Comparison of ENCODE assay signal across 17 cellular contexts in genomic region chr2:54566896-54567295, GRCh38.
DNase-seq lines count a peak whose midpoint lies in the region; ATAC-seq and TF ChIP-seq lines count a peak whose summit lies in the region.
"Had no signal": no experiment of that assay in that cellular context is flagged by ENCODE, and none has a peak within 500 bp of the region (broad histone marks: within the 10 kb centered on the region; RNA-seq: fewer than 3 reads in every experiment).

No MANE protein-coding gene starts in this region.

- peak overlapping the region; percentile 6 for H3K4me3 Mint-ChIP-seq in activated naive CD4-positive, alpha-beta T cell treated with anti-CD3 and anti-CD28 coated beads, Interleukin-2, amount 50 U/mL, for 24 hours
- H3K4me3 Mint-ChIP-seq in activated CD8-positive, alpha-beta T cell treated with anti-CD3 and anti-CD28 coated beads for 36 hours = no peak overlapping the region

- intact Hi-C loops in activated CD8-positive, alpha-beta T cell treated with anti-CD3 and anti-CD28 coated beads for 36 hours (cut with micrococcal nuclease) = no loop called here
- intact Hi-C loops in stomach (cut with DNase I; ENCODE audit: low total_unique reads) = no loop called here

- POLR2A ChIA-PET in activated CD8-positive, alpha-beta T cell treated with anti-CD3 and anti-CD28 coated beads for 36 hours (lab: Charles Lee) = interaction anchor here (0.6 to 1.2 kb wide), 2 partner anchors 24 to 573 kb away, joined by 3 to 4 read pairs; no protein-coding TSS in a partner anchor

- H3K4me1 ChIP-seq in liver (ENCODE audit: control insufficient read depth in 4 of 4, insufficient read depth in 4 of 4, low read length in 3 of 4) = peaks cover 30 to 82% (median 74%) of the 10 kb centered on the region in 4 donors
- peaks cover 62 to 95% (median 85%) of the 10 kb centered on the region in 4 donors for H3K4me1 ChIP-seq in stomach

- H3K27me3 Mint-ChIP-seq in activated naive CD4-positive, alpha-beta T cell treated with anti-CD3 and anti-CD28 coated beads, Interleukin-2, amount 50 U/mL, for 24 hours = no peaks in the 10 kb centered on the region
- H3K27me3 Mint-ChIP-seq in activated CD8-positive, alpha-beta T cell treated with anti-CD3 and anti-CD28 coated beads for 36 hours = no peaks in the 10 kb centered on the region

- no peak overlapping the region for H3K4me3 ChIP-seq in liver (ENCODE audit: low read depth in 1 of 3, low read length in 3 of 3)
- no peak overlapping the region for H3K4me3 ChIP-seq in stomach
- H3K4me3 ChIP-seq: psoas muscle, SJCRH30, transverse colon had no signal

- TF ChIP-seq EP300 in stomach (IDR thresholded peaks at IDR 0.05) = no peak

- TF ChIP-seq POLR2A in stomach (IDR thresholded peaks at IDR 0.05) = no peak

- H3K27ac ChIP-seq in liver (ENCODE audit: low read depth in 1 of 2, low read length in 2 of 2) (peak overlapping the region; percentile 49 to 54), stomach (peak overlapping the region in 3 of 5 donors; percentile 7 to 94 (median 52))
- H3K27ac ChIP-seq: psoas muscle, SJCRH30 had no signal

- CTCF ChIA-PET in activated CD8-positive, alpha-beta T cell treated with anti-CD3 and anti-CD28 coated beads for 36 hours (lab: Charles Lee) = interaction anchor here (1.4 kb wide), 1 partner anchor 37 kb away, joined by 3 read pairs; no protein-coding TSS in a partner anchor

- no peaks in the 10 kb centered on the region for H3K9me3 ChIP-seq in liver (ENCODE audit: control insufficient read depth in 4 of 4, low read length in 3 of 4)
- no peaks in the 10 kb centered on the region for H3K9me3 ChIP-seq in stomach
- H3K9me3 ChIP-seq: psoas muscle, SJCRH30, transverse colon had no signal

- H3K9me3 Mint-ChIP-seq in activated naive CD4-positive, alpha-beta T cell treated with anti-CD3 and anti-CD28 coated beads, Interleukin-2, amount 50 U/mL, for 24 hours = no peaks in the 10 kb centered on the region
- H3K9me3 Mint-ChIP-seq in activated CD8-positive, alpha-beta T cell treated with anti-CD3 and anti-CD28 coated beads for 36 hours = no peaks in the 10 kb centered on the region

- peak overlapping the region; percentile 56 for H3K27ac Mint-ChIP-seq in activated naive CD4-positive, alpha-beta T cell treated with anti-CD3 and anti-CD28 coated beads, Interleukin-2, amount 50 U/mL, for 24 hours
- peak overlapping the region; percentile 27 for H3K27ac Mint-ChIP-seq in activated CD8-positive, alpha-beta T cell treated with anti-CD3 and anti-CD28 coated beads for 36 hours

- WGBS in liver = 38% methylated on average over 1 of the region's 1 CpG
- WGBS in stomach, 5 donors = 40 to 57% (median 47%) methylated on average over 1 of the region's 1 CpG

- H3K27me3 ChIP-seq in liver (ENCODE audit: control insufficient read depth in 4 of 4, insufficient read depth in 4 of 4, low read length in 3 of 4) (no peaks in the 10 kb centered on the region), stomach (no peaks in the 10 kb centered on the region)
- H3K27me3 ChIP-seq: SJCRH30, transverse colon had no signal

- H3K4me1 Mint-ChIP-seq in activated naive CD4-positive, alpha-beta T cell treated with anti-CD3 and anti-CD28 coated beads, Interleukin-2, amount 50 U/mL, for 24 hours = peaks cover 95% of the 10 kb centered on the region
- peaks cover 76% of the 10 kb centered on the region for H3K4me1 Mint-ChIP-seq in activated CD8-positive, alpha-beta T cell treated with anti-CD3 and anti-CD28 coated beads for 36 hours (ENCODE audit: low read depth)

- ATAC-seq in activated CD8-positive, alpha-beta T cell treated with anti-CD3 and anti-CD28 coated beads for 36 hours = no peak
- no peak for ATAC-seq in GM18520 (IDR thresholded peaks at IDR 0.05; ENCODE audit: unreplicated experiment)
- ATAC-seq: psoas muscle had no signal

- peaks cover 1% of the 10 kb centered on the region for H3K36me3 Mint-ChIP-seq in activated naive CD4-positive, alpha-beta T cell treated with anti-CD3 and anti-CD28 coated beads, Interleukin-2, amount 50 U/mL, for 24 hours
- peaks cover 12% of the 10 kb centered on the region for H3K36me3 Mint-ChIP-seq in activated CD8-positive, alpha-beta T cell treated with anti-CD3 and anti-CD28 coated beads for 36 hours (ENCODE audit: low read depth)

- peak overlapping the region in 1 of 2 donors; percentile 46 for H3K9ac ChIP-seq in liver (ENCODE audit: low read depth in 1 of 2, low read length in 2 of 2)

- H3K36me3 ChIP-seq in liver (ENCODE audit: control insufficient read depth in 4 of 4, insufficient read depth in 3 of 4, low read depth in 1 of 4, low read length in 3 of 4) (peaks cover 0 to 2% (median 0%) of the 10 kb centered on the region in 4 donors), stomach (no peaks in the 10 kb centered on the region)
- H3K36me3 ChIP-seq: SJCRH30, transverse colon had no signal

- no peak for TF ChIP-seq CTCF in activated CD8-positive, alpha-beta T cell treated with anti-CD3 and anti-CD28 coated beads for 36 hours (IDR thresholded peaks at IDR 0.05)
- TF ChIP-seq CTCF in liver (IDR thresholded peaks at IDR 0.05; ENCODE audit: low read depth, low read length, missing input control) (no peak), stomach (IDR thresholded peaks at IDR 0.05) (no peak)

- DNase-seq in activated naive CD4-positive, alpha-beta T cell treated with Interleukin-2 at 50 U/mL for 16 hours = no peak
- DNase-seq in activated CD8-positive, alpha-beta T cell treated with anti-CD3 and anti-CD28 coated beads for 36 hours = no peak
- DNase-seq in stomach = no peak
- no peak for DNase-seq in NCI-H1092 (lab: John Stamatoyannopoulos, UW)
- DNase-seq in iPS-NIHi11 (ENCODE audit: low spot score) = no peak
- DNase-seq: amniotic stem cell, DMS 273 treated with DMSO at 0.1 percent for 48 hours, KBM-7, kidney, NCI-H1436, NCI-H446, psoas muscle, SJCRH30, transverse colon had no signal

- TF ChIP-seq RAD21 in liver (IDR thresholded peaks at IDR 0.05) = peak; percentile 24 to 26

TF ChIP-seq in liver, 16 proteins besides CTCF, POLR2A, EP300 and RAD21:
- peak in 1 of 2 donors; percentile 20 for TF ChIP-seq JUND (IDR thresholded peaks at IDR 0.05)
- TF ChIP-seq RXRA (IDR thresholded peaks at IDR 0.05) = peak; percentile 57 to 75
- TF ChIP-seq ATF3 (IDR thresholded peaks at IDR 0.05) = no peak
- TF ChIP-seq HNF4A (conservative IDR thresholded peaks at IDR 0.05) = peak; percentile 33 to 52
- no peak for TF ChIP-seq NR2F2 (IDR thresholded peaks at IDR 0.05)
- peak; percentile 65 for TF ChIP-seq YY1 (IDR thresholded peaks at IDR 0.05)
- TF ChIP-seq SP1 (IDR thresholded peaks at IDR 0.05) = peak; percentile 51
